ENCODE assay signal across 9 cellular contexts in the genomic region with DNA sequence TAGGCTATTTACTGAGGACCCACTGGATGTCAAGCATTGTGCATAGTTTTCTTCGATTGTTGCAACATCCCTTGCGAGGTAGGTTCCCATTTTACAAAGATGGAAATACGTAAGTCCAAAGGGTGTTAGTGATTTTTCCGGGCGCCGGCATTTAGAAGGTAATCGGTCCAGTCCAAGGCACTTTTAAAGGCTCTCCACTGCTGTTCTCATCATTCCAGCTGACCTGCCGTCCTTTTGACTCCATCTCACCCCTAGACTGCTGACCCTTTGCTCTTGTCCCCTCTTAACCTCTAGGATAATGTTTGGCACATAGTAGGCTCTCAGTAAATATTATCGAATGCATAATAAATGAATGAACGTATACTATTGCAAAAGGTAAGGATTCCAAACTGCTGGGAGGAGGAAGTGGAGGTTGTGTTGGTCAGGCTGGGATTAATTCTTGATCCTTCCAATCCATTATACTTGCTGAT. TPM values are rescaled to one million over a fixed set of nuclear protein-coding genes. Genes with fewer than 3 reads are reported as not detected.
A peak's percentile ranks its signal among the peaks of the same experiment; 100 is the strongest.
DNase-seq lines count a peak whose midpoint lies in the region; ATAC-seq and TF ChIP-seq lines count a peak whose summit lies in the region.
"Had no signal": no experiment of that assay in that cellular context is flagged by ENCODE, and none has a peak within 500 bp of the region (broad histone marks: within the 10 kb centered on the region; RNA-seq: fewer than 3 reads in every experiment).

No MANE protein-coding gene starts in this region.

- peak; percentile 0 for ATAC-seq in CD4-positive, alpha-beta T cell (ENCODE audit: poor library complexity)
- no peak for ATAC-seq in HG03175 (IDR thresholded peaks at IDR 0.05; ENCODE audit: unreplicated experiment)
- ATAC-seq in HG02798 (IDR thresholded peaks at IDR 0.05; ENCODE audit: poor library complexity, unreplicated experiment): no peak

- 0 out of 2 replicates have a peak, but pooled peaks cover 3% of the 10 kb centered on the region for H3K36me3 ChIP-seq in MM.1S (replicated peaks; ENCODE audit: insufficient read depth, low read length)
- H3K36me3 ChIP-seq in neuron (ENCODE audit: insufficient read depth, low read length): peaks cover 17% of the 10 kb centered on the region

- peak overlapping the region; percentile 99 for H3K27ac Mint-ChIP-seq in CD4-positive, alpha-beta T cell

- H4K20me1 ChIP-seq in MM.1S (ENCODE audit: insufficient read depth, low read length): no peaks in the 10 kb centered on the region

- no peaks in the 10 kb centered on the region for H3K27me3 Mint-ChIP-seq in CD4-positive, alpha-beta T cell

- no peaks in the 10 kb centered on the region for H3K9me3 ChIP-seq in CD4-positive, alpha-beta T cell (ENCODE audit: control insufficient read depth, low read length)
- H3K9me3 ChIP-seq in MM.1S (replicated peaks; ENCODE audit: insufficient read depth, low read length) (no peaks in the 10 kb centered on the region), neuron (ENCODE audit: low read length) (no peaks in the 10 kb centered on the region)

- H2AFZ ChIP-seq in MM.1S (ENCODE audit: low read length) (peak overlapping the region; percentile 95), neuron (ENCODE audit: low read depth, low read length) (peak overlapping the region; percentile 84)

- peak overlapping the region; percentile 88 for H3K4me2 ChIP-seq in MM.1S (ENCODE audit: low read depth, low read length)

- POLR2A ChIA-PET in CD4-positive, alpha-beta T cell (lab: Charles Lee): interaction anchor here (1.0 to 5.1 kb wide), 20 partner anchors 12 to 700 kb away, joined by 3 to 97 read pairs (median 9); partner anchors contain the start of genes AP3S2, HDDC3, IDH2 and IQGAP1

- CTCF ChIA-PET in CD4-positive, alpha-beta T cell (lab: Charles Lee): interaction anchor here (1.5 to 1.6 kb wide), 2 partner anchors 33 to 52 kb away, joined by 6 to 7 read pairs; no protein-coding TSS in a partner anchor

- peaks cover 64% of the 10 kb centered on the region for H3K36me3 Mint-ChIP-seq in CD4-positive, alpha-beta T cell (ENCODE audit: low read depth)

- H3K4me3 ChIP-seq in MM.1S (ENCODE audit: low read length): peak overlapping the region; percentile 93
- H3K4me3 ChIP-seq in dorsolateral prefrontal cortex: peak overlapping the region; percentile 55 to 98 (median 91)
- H3K4me3 ChIP-seq in neuron (ENCODE audit: low read length): peak overlapping the region; percentile 90

- H3K9me3 Mint-ChIP-seq in CD4-positive, alpha-beta T cell: no peaks in the 10 kb centered on the region

- H3K9ac ChIP-seq in MM.1S (ENCODE audit: low read length): peak overlapping the region; percentile 54; the same call in 1 of the 2 replicates

- no peak for TF ChIP-seq CTCF in CD4-positive, alpha-beta T cell (IDR thresholded peaks at IDR 0.05)
- no peak for TF ChIP-seq CTCF in MM.1S (IDR thresholded peaks at IDR 0.05; ENCODE audit: low read length)
- TF ChIP-seq CTCF in dorsolateral prefrontal cortex (IDR thresholded peaks at IDR 0.05 in 54 of 56, conservative IDR thresholded peaks at IDR 0.05 in 2 of 56; ENCODE audit: low read depth in 1 of 56, partially characterized antibody in 56 of 56): no peak

- H3F3A ChIP-seq in MM.1S (ENCODE audit: insufficient read depth, low read length): peaks cover 18% of the 10 kb centered on the region

- no peak for DNase-seq in CD4-positive, alpha-beta T cell
- DNase-seq in MM.1S (no peak), dorsolateral prefrontal cortex (no peak), hypothalamus (lab: John Stamatoyannopoulos, UW) (no peak), NCI-H146 treated with DMSO at 0.1 percent for 48 hours (lab: John Stamatoyannopoulos, UW; ENCODE audit: unreplicated experiment) (no peak)

- H3K9me2 ChIP-seq in MM.1S (replicated peaks; ENCODE audit: insufficient read depth, low read length): no peaks in the 10 kb centered on the region

- H3K27me3 ChIP-seq in CD4-positive, alpha-beta T cell (ENCODE audit: control insufficient read depth, insufficient read depth, low read length): no peaks in the 10 kb centered on the region
- no peaks in the 10 kb centered on the region for H3K27me3 ChIP-seq in MM.1S (replicated peaks; ENCODE audit: insufficient read depth, low read length)
- no peaks in the 10 kb centered on the region for H3K27me3 ChIP-seq in dorsolateral prefrontal cortex
- H3K27me3 ChIP-seq in neuron (ENCODE audit: insufficient read depth, low read length): no peaks in the 10 kb centered on the region

- peaks cover 47% of the 10 kb centered on the region for H3K4me1 Mint-ChIP-seq in CD4-positive, alpha-beta T cell (ENCODE audit: low read depth)

- H3K4me3 Mint-ChIP-seq in CD4-positive, alpha-beta T cell: peak overlapping the region; percentile 93

- intact Hi-C loops in CD4-positive, alpha-beta T cell (cut with DNase I, micrococcal nuclease): loop anchor here (1.0 to 10.0 kb wide), 8 partner anchors 31 to 696 kb away; partner anchors contain the start of genes NGRN (in 2 of the 2), AP3S2 (in 1 of the 2), IDH2 (in 1 of the 2) and IQGAP1 (in 1 of the 2)
- intact Hi-C loops in dorsolateral prefrontal cortex (cut with DNase I): loop anchor here (2.0 to 10.0 kb wide), 4 partner anchors 30 to 480 kb away; partner anchors contain the start of genes NGRN (in 2 of the 2) and MESP1 (in 1 of the 2)

- H3K79me2 ChIP-seq in MM.1S (ENCODE audit: low read length): peaks cover 11% of the 10 kb centered on the region

- H3K4me1 ChIP-seq in MM.1S (ENCODE audit: low read length) (peaks cover 7% of the 10 kb centered on the region), neuron (ENCODE audit: insufficient read depth, low read length) (peaks cover 8% of the 10 kb centered on the region)

- peak overlapping the region; percentile 92 for H3K27ac ChIP-seq in CD4-positive, alpha-beta T cell (ENCODE audit: low read depth, low read length)
- H3K27ac ChIP-seq in MM.1S (ENCODE audit: low read length) (no peak overlapping the region), dorsolateral prefrontal cortex (peak overlapping the region; percentile 43 to 96 (median 89))

RNA-seq across cellular contexts. Expression of gene GDPGP1, which starts 0.5 kb away (rescaled TPM):
- 1 to 10 TPM; 7.5 to 8.3 TPM for total RNA-seq in CD4-positive, alpha-beta T cell
- 10 to 100 TPM in 109 of 120 experiments, 1 to 10 TPM in 11; 7.3 to 21.9 (median 14.1) TPM for total RNA-seq in dorsolateral prefrontal cortex

RNA-seq across cellular contexts. Expression of gene CIB1, which starts 0.8 kb away (rescaled TPM):
- total RNA-seq in CD4-positive, alpha-beta T cell: 100 to 1,000 TPM; 279 to 295 TPM
- total RNA-seq in dorsolateral prefrontal cortex: 10 to 100 TPM; 22.2 to 60.6 (median 33.3) TPM

RNA-seq across cellular contexts. Expression of gene TTLL13, which starts 14.8 kb away (rescaled TPM):
- total RNA-seq in CD4-positive, alpha-beta T cell: 1 to 10 TPM in 1 of 2 experiments, under 1 TPM in 1; 0.63 to 1.8 TPM
- 1 to 10 TPM in 56 of 120 experiments, under 1 TPM in 51, not detected in 13; 0.14 to 3.2 (median 1.1) TPM for total RNA-seq in dorsolateral prefrontal cortex
- total RNA-seq: M059J had no signal

RNA-seq across cellular contexts. Expression of gene NGRN, which starts 30.9 kb away (rescaled TPM):
- total RNA-seq in CD4-positive, alpha-beta T cell: 10 to 100 TPM; 55.7 to 58.4 TPM
- 100 to 1,000 TPM; 106 to 361 (median 278) TPM for total RNA-seq in dorsolateral prefrontal cortex

RNA-seq across cellular contexts. Expression of gene SEMA4B, which starts 33.4 kb away (rescaled TPM):
- total RNA-seq in CD4-positive, alpha-beta T cell: 1 to 10 TPM; 8.0 to 9.5 TPM
- total RNA-seq in dorsolateral prefrontal cortex: 100 to 1,000 TPM in 10 of 120 experiments, 10 to 100 TPM in 110; 21.9 to 147 (median 66.9) TPM

Comparison
In these comparisons a context has a peak if more than half of its experiments do, and no peak if none do; other contexts are left out.
1. RNA of gene CIB1, which starts 0.8 kb away (total RNA-seq): 279 to 295 TPM in CD4-positive, alpha-beta T cell; 22.2 to 60.6 TPM in dorsolateral prefrontal cortex; every median in the first group is over 4 times any median in the second.
2. Peak in every context shown above with its lines, with median percentiles within 50 percentile points of each other: H3K4me3 ChIP-seq.